2 cellular contexts compared by ENCODE assay signal in genomic region chr1:43357251-43357650, GRCh38.
TF ChIP-seq lines count a peak whose summit lies in the region.

No MANE protein-coding gene starts in this region.

TF ChIP-seq in SK-N-SH, 30 proteins besides CTCF, POLR2A, EP300 and RAD21:
- TF ChIP-seq TCF12 (IDR thresholded peaks at IDR 0.05) (no peak), USF1 (IDR thresholded peaks at IDR 0.05; ENCODE audit: borderline replicate concordance, low read depth) (no peak), GATA2 (CRISPR knock-in tag; IDR thresholded peaks at IDR 0.05) (no peak), RCOR1 (IDR thresholded peaks at IDR 0.05; ENCODE audit: low read length) (no peak), NFIC (IDR thresholded peaks at IDR 0.05; ENCODE audit: borderline replicate concordance) (no peak), POLR2AphosphoS5 (IDR thresholded peaks at IDR 0.05; ENCODE audit: low read depth, low read length) (no peak), TEAD4 (IDR thresholded peaks at IDR 0.05; ENCODE audit: borderline replicate concordance, insufficient read depth) (no peak), CHD2 (IDR thresholded peaks at IDR 0.05; ENCODE audit: low read length, partially characterized antibody) (no peak), RFX5 (IDR thresholded peaks at IDR 0.05; ENCODE audit: low read length) (no peak), MAX (IDR thresholded peaks at IDR 0.05; ENCODE audit: low read depth) (no peak), TAF1 (IDR thresholded peaks at IDR 0.05; ENCODE audit: borderline replicate concordance, low read depth, low read length) (no peak), IRF3 (IDR thresholded peaks at IDR 0.05; ENCODE audit: low read depth, low read length) (no peak), FOXJ3 (CRISPR knock-in tag; IDR thresholded peaks at IDR 0.05) (no peak), MXI1 (IDR thresholded peaks at IDR 0.05; ENCODE audit: low read depth, low read length) (no peak), ELF1 (IDR thresholded peaks at IDR 0.05) (no peak)
- TF ChIP-seq, protein P1, sequence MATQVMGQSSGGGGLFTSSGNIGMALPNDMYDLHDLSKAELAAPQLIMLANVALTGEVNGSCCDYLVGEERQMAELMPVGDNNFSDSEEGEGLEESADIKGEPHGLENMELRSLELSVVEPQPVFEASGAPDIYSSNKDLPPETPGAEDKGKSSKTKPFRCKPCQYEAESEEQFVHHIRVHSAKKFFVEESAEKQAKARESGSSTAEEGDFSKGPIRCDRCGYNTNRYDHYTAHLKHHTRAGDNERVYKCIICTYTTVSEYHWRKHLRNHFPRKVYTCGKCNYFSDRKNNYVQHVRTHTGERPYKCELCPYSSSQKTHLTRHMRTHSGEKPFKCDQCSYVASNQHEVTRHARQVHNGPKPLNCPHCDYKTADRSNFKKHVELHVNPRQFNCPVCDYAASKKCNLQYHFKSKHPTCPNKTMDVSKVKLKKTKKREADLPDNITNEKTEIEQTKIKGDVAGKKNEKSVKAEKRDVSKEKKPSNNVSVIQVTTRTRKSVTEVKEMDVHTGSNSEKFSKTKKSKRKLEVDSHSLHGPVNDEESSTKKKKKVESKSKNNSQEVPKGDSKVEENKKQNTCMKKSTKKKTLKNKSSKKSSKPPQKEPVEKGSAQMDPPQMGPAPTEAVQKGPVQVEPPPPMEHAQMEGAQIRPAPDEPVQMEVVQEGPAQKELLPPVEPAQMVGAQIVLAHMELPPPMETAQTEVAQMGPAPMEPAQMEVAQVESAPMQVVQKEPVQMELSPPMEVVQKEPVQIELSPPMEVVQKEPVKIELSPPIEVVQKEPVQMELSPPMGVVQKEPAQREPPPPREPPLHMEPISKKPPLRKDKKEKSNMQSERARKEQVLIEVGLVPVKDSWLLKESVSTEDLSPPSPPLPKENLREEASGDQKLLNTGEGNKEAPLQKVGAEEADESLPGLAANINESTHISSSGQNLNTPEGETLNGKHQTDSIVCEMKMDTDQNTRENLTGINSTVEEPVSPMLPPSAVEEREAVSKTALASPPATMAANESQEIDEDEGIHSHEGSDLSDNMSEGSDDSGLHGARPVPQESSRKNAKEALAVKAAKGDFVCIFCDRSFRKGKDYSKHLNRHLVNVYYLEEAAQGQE (IDR thresholded peaks at IDR 0.05; ENCODE audit: low read depth, low read length), result no peak

TF ChIP-seq in SK-N-SH treated with all-trans-retinoic acid at 6 μM for 48 hours, 23 proteins besides CTCF, POLR2A, EP300 and RAD21:
- TF ChIP-seq, protein P2, sequence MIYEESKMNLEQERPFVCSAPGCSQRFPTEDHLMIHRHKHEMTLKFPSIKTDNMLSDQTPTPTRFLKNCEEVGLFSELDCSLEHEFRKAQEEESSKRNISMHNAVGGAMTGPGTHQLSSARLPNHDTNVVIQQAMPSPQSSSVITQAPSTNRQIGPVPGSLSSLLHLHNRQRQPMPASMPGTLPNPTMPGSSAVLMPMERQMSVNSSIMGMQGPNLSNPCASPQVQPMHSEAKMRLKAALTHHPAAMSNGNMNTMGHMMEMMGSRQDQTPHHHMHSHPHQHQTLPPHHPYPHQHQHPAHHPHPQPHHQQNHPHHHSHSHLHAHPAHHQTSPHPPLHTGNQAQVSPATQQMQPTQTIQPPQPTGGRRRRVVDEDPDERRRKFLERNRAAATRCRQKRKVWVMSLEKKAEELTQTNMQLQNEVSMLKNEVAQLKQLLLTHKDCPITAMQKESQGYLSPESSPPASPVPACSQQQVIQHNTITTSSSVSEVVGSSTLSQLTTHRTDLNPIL (CRISPR knock-in tag; IDR thresholded peaks at IDR 0.05; ENCODE audit: low read depth), result no peak
- TF ChIP-seq CSDC2 (CRISPR knock-in tag; IDR thresholded peaks at IDR 0.05) (no peak), ZNF70 (CRISPR knock-in tag; IDR thresholded peaks at IDR 0.05) (no peak), ARNTL (CRISPR knock-in tag; IDR thresholded peaks at IDR 0.05; ENCODE audit: borderline replicate concordance, low read depth) (no peak), ESRRG (CRISPR knock-in tag; IDR thresholded peaks at IDR 0.05) (no peak), ZC3H10 (CRISPR knock-in tag; IDR thresholded peaks at IDR 0.05) (no peak), ZFP30 (CRISPR knock-in tag; IDR thresholded peaks at IDR 0.05) (no peak), BACH2 (CRISPR knock-in tag; IDR thresholded peaks at IDR 0.05; ENCODE audit: borderline replicate concordance) (no peak), SNAI2 (CRISPR knock-in tag; IDR thresholded peaks at IDR 0.05) (no peak)
